In the genomic region with DNA sequence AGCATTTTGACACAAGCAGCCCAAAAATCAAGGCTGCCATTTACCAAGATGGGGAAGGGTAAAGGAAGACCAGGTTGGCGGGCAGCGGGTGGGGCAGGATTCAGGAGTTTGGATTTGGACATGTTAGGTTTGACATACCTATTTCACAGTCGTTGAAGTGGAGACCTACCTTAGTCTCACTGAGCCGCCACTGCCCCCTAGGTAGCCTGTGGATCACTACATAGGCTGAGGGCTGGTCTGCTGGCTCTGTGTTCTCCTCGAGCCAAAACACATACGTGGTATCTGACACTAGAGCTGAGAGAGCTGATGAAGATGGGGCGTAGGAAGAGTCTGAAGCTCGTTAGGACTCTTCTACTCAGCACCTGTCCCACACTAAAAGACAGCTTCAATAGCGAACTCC, we compare ENCODE assay signal across 10 cellular contexts.
DNase-seq lines count a peak whose midpoint lies in the region; ATAC-seq and TF ChIP-seq lines count a peak whose summit lies in the region.
"Had no signal": no experiment of that assay in that cellular context is flagged by ENCODE, and none has a peak within 500 bp of the region (broad histone marks: within the 10 kb centered on the region; RNA-seq: fewer than 3 reads in every experiment).

No MANE protein-coding gene starts in this region.

- no peak overlapping the region for H3K27ac Mint-ChIP-seq in activated naive CD4-positive, alpha-beta T cell treated with anti-CD3 and anti-CD28 coated beads for 36 hours
- H3K27ac Mint-ChIP-seq in stimulated activated naive CD8-positive, alpha-beta T cell treated with anti-CD3 and anti-CD28 coated beads, Interleukin-15, amount 100 ng/mL, for 72 hours, result no peak overlapping the region
- no peak overlapping the region for H3K27ac Mint-ChIP-seq in activated T-helper 1 cell treated with anti-CD3 and anti-CD28 coated beads, Interleukin-12 subunit alpha, Interleukin-12 subunit beta, Interleukin-2, Interleukin-4 antibody, amounts not matched to agents 30 ng/mL and 10 ng/mL and 1 ng/mL, durations not matched to agents 14 hours and 24 hours and 36 hours

- H3K9me2 ChIP-seq in PC-9 (ENCODE audit: insufficient read depth), result no peaks in the 10 kb centered on the region

- TF ChIP-seq CTCF in PC-9 (conservative IDR thresholded peaks at IDR 0.05), result peak; percentile 57; the same call in 1 of the 2 replicates
- TF ChIP-seq CTCF in epithelial cell of proximal tubule (conservative IDR thresholded peaks at IDR 0.05; ENCODE audit: low read depth, low read length), result peak; percentile 33
- no peak for TF ChIP-seq CTCF in body of pancreas (IDR thresholded peaks at IDR 0.05)

- H3K27me3 ChIP-seq in PC-9 (ENCODE audit: insufficient read depth, low read depth) (no peaks in the 10 kb centered on the region), body of pancreas (no peaks in the 10 kb centered on the region)

- H3K36me3 ChIP-seq in PC-9 (ENCODE audit: low read depth), result no peaks in the 10 kb centered on the region
- peaks cover 0 to 2% of the 10 kb centered on the region in 2 donors for H3K36me3 ChIP-seq in body of pancreas (replicated peaks in 1 of 2; ENCODE audit: insufficient read depth in 1 of 2, low read depth in 2 of 2)

- H3K4me3 Mint-ChIP-seq in activated naive CD4-positive, alpha-beta T cell treated with anti-CD3 and anti-CD28 coated beads for 36 hours, result no peak overlapping the region
- H3K4me3 Mint-ChIP-seq in stimulated activated naive CD8-positive, alpha-beta T cell treated with anti-CD3 and anti-CD28 coated beads, Interleukin-15, amount 100 ng/mL, for 72 hours, result no peak overlapping the region
- H3K4me3 Mint-ChIP-seq in activated T-helper 1 cell treated with anti-CD3 and anti-CD28 coated beads, Interleukin-12 subunit alpha, Interleukin-12 subunit beta, Interleukin-2, Interleukin-4 antibody, amounts not matched to agents 30 ng/mL and 10 ng/mL and 1 ng/mL, durations not matched to agents 14 hours and 24 hours and 36 hours, result no peak overlapping the region
- H3K4me3 Mint-ChIP-seq: CD8-positive, alpha-beta memory T cell; nephron progenitor cell had no signal

- POLR2A ChIA-PET in PC-9 (lab: Charles Lee; ENCODE audit: unreplicated experiment), result no interaction called here

- peaks cover 20% of the 10 kb centered on the region for H3K36me3 Mint-ChIP-seq in activated naive CD4-positive, alpha-beta T cell treated with anti-CD3 and anti-CD28 coated beads for 36 hours (ENCODE audit: low read depth)
- peaks cover 39% of the 10 kb centered on the region for H3K36me3 Mint-ChIP-seq in activated T-helper 1 cell treated with anti-CD3 and anti-CD28 coated beads, Interleukin-12 subunit alpha, Interleukin-12 subunit beta, Interleukin-2, Interleukin-4 antibody, amounts not matched to agents 30 ng/mL and 10 ng/mL and 1 ng/mL, durations not matched to agents 14 hours and 24 hours and 36 hours (ENCODE audit: low read depth)

- no peaks in the 10 kb centered on the region for H3K9me3 Mint-ChIP-seq in activated naive CD4-positive, alpha-beta T cell treated with anti-CD3 and anti-CD28 coated beads for 36 hours
- no peaks in the 10 kb centered on the region for H3K9me3 Mint-ChIP-seq in stimulated activated naive CD8-positive, alpha-beta T cell treated with anti-CD3 and anti-CD28 coated beads, Interleukin-15, amount 100 ng/mL, for 72 hours
- no peaks in the 10 kb centered on the region for H3K9me3 Mint-ChIP-seq in activated T-helper 1 cell treated with anti-CD3 and anti-CD28 coated beads, Interleukin-12 subunit alpha, Interleukin-12 subunit beta, Interleukin-2, Interleukin-4 antibody, amounts not matched to agents 30 ng/mL and 10 ng/mL and 1 ng/mL, durations not matched to agents 14 hours and 24 hours and 36 hours
- H3K9me3 Mint-ChIP-seq: CD8-positive, alpha-beta memory T cell; nephron progenitor cell had no signal

- no peak overlapping the region for H2AFZ ChIP-seq in PC-9

- peak; percentile 38 for DNase-seq in activated naive CD4-positive, alpha-beta T cell treated with anti-CD3 and anti-CD28 coated beads for 36 hours
- DNase-seq in activated naive CD4-positive, alpha-beta T cell treated with anti-CD3 and anti-CD28 coated beads, Interleukin-2, amount 50 U/mL, for 16 hours, result no peak
- DNase-seq in PC-9, result peak in 1 of 2 experiments; percentile 22
- no peak for DNase-seq in epithelial cell of proximal tubule (ENCODE audit: low read depth)
- peak; percentile 13 to 17 for DNase-seq in stimulated activated naive CD8-positive, alpha-beta T cell treated with anti-CD3 and anti-CD28 coated beads, Interleukin-15, amount 100 ng/mL, for 72 hours
- no peak for DNase-seq in body of pancreas
- no peak for DNase-seq in NCI-H748 treated with DMSO at 0.1 percent for 48 hours (lab: John Stamatoyannopoulos, UW)
- DNase-seq in activated T-helper 1 cell treated with anti-CD3 and anti-CD28 coated beads, Interleukin-12 subunit alpha, Interleukin-12 subunit beta, Interleukin-2, Interleukin-4 antibody, amounts not matched to agents 30 ng/mL and 10 ng/mL and 1 ng/mL, durations not matched to agents 14 hours and 24 hours and 36 hours (ENCODE audit: low spot score), result no peak
- DNase-seq: CD8-positive, alpha-beta memory T cell; nephron progenitor cell had no signal

- H3K27ac ChIP-seq in PC-9 (no peak overlapping the region), body of pancreas (no peak overlapping the region)

- no peak overlapping the region for H3K4me3 ChIP-seq in PC-9
- no peak overlapping the region for H3K4me3 ChIP-seq in epithelial cell of proximal tubule (ENCODE audit: low read depth, low read length)
- H3K4me3 ChIP-seq in body of pancreas, result no peak overlapping the region

- H3K27me3 Mint-ChIP-seq in activated naive CD4-positive, alpha-beta T cell treated with anti-CD3 and anti-CD28 coated beads for 36 hours (ENCODE audit: low read depth), result no peaks in the 10 kb centered on the region
- no peaks in the 10 kb centered on the region for H3K27me3 Mint-ChIP-seq in stimulated activated naive CD8-positive, alpha-beta T cell treated with anti-CD3 and anti-CD28 coated beads, Interleukin-15, amount 100 ng/mL, for 72 hours
- H3K27me3 Mint-ChIP-seq in activated T-helper 1 cell treated with anti-CD3 and anti-CD28 coated beads, Interleukin-12 subunit alpha, Interleukin-12 subunit beta, Interleukin-2, Interleukin-4 antibody, amounts not matched to agents 30 ng/mL and 10 ng/mL and 1 ng/mL, durations not matched to agents 14 hours and 24 hours and 36 hours (ENCODE audit: insufficient read depth), result no peaks in the 10 kb centered on the region

- peaks cover 2% of the 10 kb centered on the region; the same call in 1 of the 2 replicates for H3F3A ChIP-seq in PC-9 (ENCODE audit: insufficient read depth, low read depth)

- H4K20me1 ChIP-seq in PC-9 (ENCODE audit: insufficient read depth), result no peaks in the 10 kb centered on the region

- TF ChIP-seq POLR2A in body of pancreas (IDR thresholded peaks at IDR 0.05), result no peak

- H3K9me3 ChIP-seq in PC-9 (ENCODE audit: insufficient read depth, low read depth), result no peaks in the 10 kb centered on the region
- H3K9me3 ChIP-seq in body of pancreas, result no peaks in the 10 kb centered on the region

- peak; percentile 64 for ATAC-seq in stimulated activated naive CD8-positive, alpha-beta T cell treated with anti-CD3 and anti-CD28 coated beads, Interleukin-15, amount 100 ng/mL, for 72 hours
- no peak for ATAC-seq in body of pancreas

- CTCF ChIA-PET in activated naive CD4-positive, alpha-beta T cell treated with anti-CD3 and anti-CD28 coated beads for 36 hours (lab: Charles Lee), result interaction anchor here (4.1 kb wide), 1 partner anchor 75 kb away, joined by 15 read pairs; no protein-coding TSS in a partner anchor
- CTCF ChIA-PET in PC-9 (lab: Charles Lee), result interaction anchor here (1.1 kb wide), 1 partner anchor 144 kb away, joined by 3 read pairs; no protein-coding TSS in a partner anchor

- no peaks in the 10 kb centered on the region for H3K79me2 ChIP-seq in PC-9 (ENCODE audit: low read depth)

- intact Hi-C loops in activated naive CD4-positive, alpha-beta T cell treated with anti-CD3 and anti-CD28 coated beads for 36 hours (cut with micrococcal nuclease), result no loop called here
- intact Hi-C loops in PC-9 (cut with micrococcal nuclease; ENCODE audit: unreplicated experiment), result loop anchor here (1.0 kb wide), 1 partner anchor 116 kb away; no protein-coding TSS in a partner anchor
- intact Hi-C loops in body of pancreas (cut with DNase I), result no loop called here
- intact Hi-C loops in activated T-helper 1 cell treated with anti-CD3 and anti-CD28 coated beads, Interleukin-12 subunit alpha, Interleukin-12 subunit beta, Interleukin-2, Interleukin-4 antibody, amounts not matched to agents 30 ng/mL and 10 ng/mL and 1 ng/mL, durations not matched to agents 14 hours and 24 hours and 36 hours (cut with micrococcal nuclease), result no loop called here

- no TSS peak for BruUV-seq in PC-9 (replicated peaks; lab: Mats Ljungman, UMichigan)

- 77 to 89% methylated on average over 6 to 9 of the region's 9 CpGs for WGBS in body of pancreas, 2 donors

- no peak overlapping the region for H3K4me2 ChIP-seq in PC-9

- H3K4me1 ChIP-seq in PC-9 (replicated peaks; ENCODE audit: insufficient read depth), result no peaks in the 10 kb centered on the region
- peaks cover 35% of the 10 kb centered on the region for H3K4me1 ChIP-seq in body of pancreas

- no peaks in the 10 kb centered on the region for H3K4me1 Mint-ChIP-seq in activated naive CD4-positive, alpha-beta T cell treated with anti-CD3 and anti-CD28 coated beads for 36 hours (ENCODE audit: low read depth)
- no peaks in the 10 kb centered on the region for H3K4me1 Mint-ChIP-seq in stimulated activated naive CD8-positive, alpha-beta T cell treated with anti-CD3 and anti-CD28 coated beads, Interleukin-15, amount 100 ng/mL, for 72 hours
- peaks cover 7% of the 10 kb centered on the region for H3K4me1 Mint-ChIP-seq in activated T-helper 1 cell treated with anti-CD3 and anti-CD28 coated beads, Interleukin-12 subunit alpha, Interleukin-12 subunit beta, Interleukin-2, Interleukin-4 antibody, amounts not matched to agents 30 ng/mL and 10 ng/mL and 1 ng/mL, durations not matched to agents 14 hours and 24 hours and 36 hours (ENCODE audit: low read depth)
- H3K4me1 Mint-ChIP-seq: CD8-positive, alpha-beta memory T cell had no signal

Comparison
In these comparisons a context has a peak if more than half of its experiments do, and no peak if none do; other contexts are left out.
1. DNase-seq: peak in activated naive CD4-positive, alpha-beta T cell treated with anti-CD3 and anti-CD28 coated beads for 36 hours (single experiment) and stimulated activated naive CD8-positive, alpha-beta T cell treated with anti-CD3 and anti-CD28 coated beads, Interleukin-15, amount 100 ng/mL, for 72 hours (2 of 2); none in activated naive CD4-positive, alpha-beta T cell treated with anti-CD3 and anti-CD28 coated beads, Interleukin-2, amount 50 U/mL, for 16 hours (single experiment), epithelial cell of proximal tubule (single experiment), body of pancreas (0 of 4), NCI-H748 treated with DMSO at 0.1 percent for 48 hours (single experiment) and activated T-helper 1 cell treated with anti-CD3 and anti-CD28 coated beads, Interleukin-12 subunit alpha, Interleukin-12 subunit beta, Interleukin-2, Interleukin-4 antibody, amounts not matched to agents 30 ng/mL and 10 ng/mL and 1 ng/mL, durations not matched to agents 14 hours and 24 hours and 36 hours (single experiment).
2. CTCF ChIP-seq: peak in PC-9 (single experiment) and epithelial cell of proximal tubule (single experiment); none in body of pancreas (0 of 7).